ENCODE assay signal across 1 cellular context in genomic region chr11:87194985-87195820, GRCh38.
TF ChIP-seq lines count a peak whose summit lies in the region.

No MANE protein-coding gene starts in this region.

TF ChIP-seq in WTC11, 78 proteins besides CTCF, POLR2A, EP300 and RAD21 (continued from another document):
- no peak for TF ChIP-seq ZNF425 (CRISPR knock-in tag; conservative IDR thresholded peaks at IDR 0.05)
- no peak for TF ChIP-seq ARID4B (CRISPR knock-in tag; IDR thresholded peaks at IDR 0.05; ENCODE audit: borderline replicate concordance)
- no peak for TF ChIP-seq SMAD4 (CRISPR knock-in tag; IDR thresholded peaks at IDR 0.05)
